In the genomic region with DNA sequence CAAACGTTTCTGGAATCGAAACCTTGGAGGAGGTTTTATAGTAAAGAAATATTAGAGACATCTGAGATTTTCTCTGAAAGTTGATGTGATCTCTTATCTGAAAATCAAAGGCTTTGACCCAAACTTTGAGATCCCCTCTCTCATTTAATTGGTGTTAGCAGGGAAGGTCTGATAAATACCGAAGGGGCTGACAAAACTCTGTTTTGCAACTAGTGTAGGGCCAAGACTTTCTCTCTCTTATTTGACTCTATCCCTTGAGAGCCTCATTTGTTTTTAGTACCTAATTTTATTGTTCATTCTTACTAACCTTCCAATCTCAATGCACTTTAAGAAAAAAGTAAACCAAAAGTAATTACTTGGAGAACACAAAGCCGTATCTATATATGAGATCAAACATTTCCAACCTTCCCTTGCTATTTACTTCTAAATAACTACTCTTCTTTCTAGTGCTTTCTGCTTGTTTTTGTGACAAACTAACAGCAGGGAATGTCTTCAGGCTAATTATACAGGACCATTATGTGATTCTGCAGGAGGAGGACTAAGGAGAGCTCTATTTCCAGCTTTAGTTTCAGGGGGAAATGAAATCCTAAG, we compare ENCODE assay signal across 17 cellular contexts. TPM values are rescaled to one million over a fixed set of nuclear protein-coding genes. Genes with fewer than 3 reads are reported as not detected.
DNase-seq lines count a peak whose midpoint lies in the region; ATAC-seq and TF ChIP-seq lines count a peak whose summit lies in the region.
"Had no signal": no experiment of that assay in that cellular context is flagged by ENCODE, and none has a peak within 500 bp of the region (broad histone marks: within the 10 kb centered on the region; RNA-seq: fewer than 3 reads in every experiment).

No MANE protein-coding gene starts in this region.

- H3K9ac ChIP-seq in KMS-11: 0 out of 2 replicates have a peak overlapping the region, but pooled peaks have one; percentile 1

- H3K4me3 ChIP-seq in KMS-11 (IDR thresholded peaks at IDR 0.05; ENCODE audit: insufficient read depth, low read depth, low read length) (no peak overlapping the region), sigmoid colon (peak overlapping the region in 2 of 4 donors; percentile 13 to 22)
- H3K4me3 ChIP-seq: A549, thoracic aorta had no signal

- H3K9me3 ChIP-seq in sigmoid colon: no peaks in the 10 kb centered on the region
- H3K9me3 ChIP-seq: A549, ovary, thoracic aorta had no signal

- no peaks in the 10 kb centered on the region for H4K20me1 ChIP-seq in KMS-11 (ENCODE audit: insufficient read depth)

- H3K27me3 Mint-ChIP-seq in T-helper 2 cell treated with Interferon-gamma antibody and Interleukin-4, amounts not matched to agents 5 μg/mL and 100 μg/mL, for 36 hours (ENCODE audit: low read depth): peaks cover 15% of the 10 kb centered on the region

- H3K36me3 ChIP-seq in KMS-11 (ENCODE audit: insufficient read depth) (no peaks in the 10 kb centered on the region), sigmoid colon (no peaks in the 10 kb centered on the region)
- H3K36me3 ChIP-seq: ovary, thoracic aorta had no signal

- no peak overlapping the region for H3K27ac Mint-ChIP-seq in T-helper 2 cell treated with Interferon-gamma antibody and Interleukin-4, amounts not matched to agents 5 μg/mL and 100 μg/mL, for 36 hours
- H3K27ac Mint-ChIP-seq: dendritic cell treated with granulocyte-macrophage colony-stimulating factor and Interleukin-4, amounts not matched to agents 40 ng/mL and 50 ng/mL, for 4 days had no signal

- H3K4me1 ChIP-seq in KMS-11 (ENCODE audit: low read depth, poor library complexity, severe bottlenecking) (peaks cover 28% of the 10 kb centered on the region), sigmoid colon (peaks cover 0 to 26% (median 18%) of the 10 kb centered on the region in 4 donors)
- H3K4me1 ChIP-seq: A549 had no signal

- peak overlapping the region; percentile 67 for H3K4me2 ChIP-seq in KMS-11
- H3K4me2 ChIP-seq: A549 had no signal

- TF ChIP-seq CTCF in KMS-11 (conservative IDR thresholded peaks at IDR 0.05; ENCODE audit: low read depth, low read length) (no peak), sigmoid colon (IDR thresholded peaks at IDR 0.05) (no peak)

- H2AFZ ChIP-seq in KMS-11 (ENCODE audit: low read depth): peak overlapping the region; percentile 67

- H3K27me3 ChIP-seq in KMS-11 (ENCODE audit: insufficient read depth, low read depth): no peaks in the 10 kb centered on the region
- H3K27me3 ChIP-seq in sigmoid colon: no peaks in the 10 kb centered on the region
- H3K27me3 ChIP-seq: ovary had no signal

- TF ChIP-seq POLR2A in sigmoid colon (IDR thresholded peaks at IDR 0.05): no peak

- DNase-seq in T-helper 2 cell treated with Interferon-gamma antibody and Interleukin-4, amounts not matched to agents 5 μg/mL and 100 μg/mL, for 36 hours (ENCODE audit: low spot score): no peak
- no peak for DNase-seq in T-helper 2 cell
- DNase-seq in cerebellar cortex (ENCODE audit: low spot score): peak; percentile 88
- DNase-seq in sigmoid colon: no peak
- no peak for DNase-seq in GDM1 (lab: John Stamatoyannopoulos, UW)
- DNase-seq in cardiac septum (ENCODE audit: low spot score): no peak
- DNase-seq: ovary, T-helper 9 cell had no signal

- 13 to 48% methylated on average over 4 of the region's 4 CpGs for WGBS in sigmoid colon, 2 donors

- no peaks in the 10 kb centered on the region for H3K36me3 Mint-ChIP-seq in T-helper 2 cell treated with Interferon-gamma antibody and Interleukin-4, amounts not matched to agents 5 μg/mL and 100 μg/mL, for 36 hours (ENCODE audit: low read depth)

- intact Hi-C loops in sigmoid colon (cut with DNase I) (loop anchor here (2.0 kb wide), 1 partner anchor 591 kb away; no protein-coding TSS in a partner anchor), cardiac septum (cut with DNase I) (no loop called here)

- peaks cover 22% of the 10 kb centered on the region for H3K4me1 Mint-ChIP-seq in T-helper 2 cell treated with Interferon-gamma antibody and Interleukin-4, amounts not matched to agents 5 μg/mL and 100 μg/mL, for 36 hours (ENCODE audit: low read depth)

- H3K27ac ChIP-seq in KMS-11 (peak overlapping the region; percentile 6; the same call in 1 of the 2 replicates), sigmoid colon (peak overlapping the region; percentile 2 to 58 (median 34))
- H3K27ac ChIP-seq: A549, ovary, thoracic aorta had no signal

- no peaks in the 10 kb centered on the region for H3K79me2 ChIP-seq in KMS-11 (ENCODE audit: insufficient read depth, low read depth)

- H3K9me3 Mint-ChIP-seq in T-helper 2 cell treated with Interferon-gamma antibody and Interleukin-4, amounts not matched to agents 5 μg/mL and 100 μg/mL, for 36 hours: no peaks in the 10 kb centered on the region
- H3K9me3 Mint-ChIP-seq: dendritic cell treated with granulocyte-macrophage colony-stimulating factor and Interleukin-4, amounts not matched to agents 40 ng/mL and 50 ng/mL, for 4 days had no signal

- ATAC-seq in GM21423 (IDR thresholded peaks at IDR 0.05; ENCODE audit: unreplicated experiment): no peak
- ATAC-seq: A549 had no signal

- H3K4me3 Mint-ChIP-seq in T-helper 2 cell treated with Interferon-gamma antibody and Interleukin-4, amounts not matched to agents 5 μg/mL and 100 μg/mL, for 36 hours: peak overlapping the region; percentile 67
- H3K4me3 Mint-ChIP-seq: dendritic cell treated with granulocyte-macrophage colony-stimulating factor and Interleukin-4, amounts not matched to agents 40 ng/mL and 50 ng/mL, for 4 days had no signal

- no peak for TF ChIP-seq EP300 in sigmoid colon (IDR thresholded peaks at IDR 0.05)

RNA-seq across cellular contexts. Expression of a gene that starts 33.4 kb away (rescaled TPM):
- not detected for total RNA-seq in sigmoid colon
- polyA plus RNA-seq in sigmoid colon: not detected
- not detected for total RNA-seq in cardiac septum
- total RNA-seq: activated CD8-positive, alpha-beta memory T cell treated with anti-CD3 and anti-CD28 coated beads for 36 hours; HT-29; lung microvascular endothelial cell; NCI-H460; ovary; thoracic aorta had no signal
- polyA plus RNA-seq: A549, ovary had no signal
